Comparison of ENCODE assay signal across 9 cellular contexts in genomic region chr5:64165160-64165499, GRCh38. TPM values are rescaled to one million over a fixed set of nuclear protein-coding genes. Genes with fewer than 3 reads are reported as not detected.
A peak's percentile ranks its signal among the peaks of the same experiment; 100 is the strongest.
DNase-seq lines count a peak whose midpoint lies in the region; ATAC-seq, FAIRE-seq and TF ChIP-seq lines count a peak whose summit lies in the region.
"Had no signal": no experiment of that assay in that cellular context is flagged by ENCODE, and none has a peak within 500 bp of the region (broad histone marks: within the 10 kb centered on the region; RNA-seq: fewer than 3 reads in every experiment).

No MANE protein-coding gene starts in this region.

- CTCF ChIA-PET in CD8-positive, alpha-beta memory T cell (lab: Charles Lee): no interaction called here

- 10 to 32% (median 19%) methylated on average over 11 of the region's 11 CpGs for WGBS in small intestine, 3 donors

- TF ChIP-seq CTCF in cardiac muscle cell (IDR thresholded peaks at IDR 0.05; ENCODE audit: low read depth, low read length) (no peak), type B pancreatic cell (conservative IDR thresholded peaks at IDR 0.05) (no peak)

- peaks cover 11% of the 10 kb centered on the region for H3K4me1 ChIP-seq in cardiac muscle cell (ENCODE audit: low read depth)
- H3K4me1 ChIP-seq in duodenal mucosa (ENCODE audit: control insufficient read depth in 1 of 2, insufficient read depth in 2 of 2, low read length in 2 of 2): peaks cover 3 to 7% of the 10 kb centered on the region in 2 donors
- H3K4me1 ChIP-seq in mucosa of rectum (ENCODE audit: control insufficient read depth in 2 of 2, insufficient read depth in 2 of 2, low read length in 2 of 2): peaks cover 0 to 4% of the 10 kb centered on the region in 2 donors
- no peaks in the 10 kb centered on the region for H3K4me1 ChIP-seq in small intestine (ENCODE audit: control insufficient read depth in 2 of 2, insufficient read depth in 1 of 2, low read depth in 1 of 2, low read length in 1 of 2)
- no peaks in the 10 kb centered on the region for H3K4me1 ChIP-seq in CD8-positive, alpha-beta memory T cell (ENCODE audit: insufficient read depth, low read length)

- peaks cover 5% of the 10 kb centered on the region for H3K4me1 Mint-ChIP-seq in type B pancreatic cell (ENCODE audit: unreplicated experiment)
- H3K4me1 Mint-ChIP-seq in CD8-positive, alpha-beta memory T cell: peaks cover 2 to 4% (median 4%) of the 10 kb centered on the region in 3 donors

- intact Hi-C loops in Right ventricle myocardium inferior (cut with DNase I): no loop called here

- no peaks in the 10 kb centered on the region for H3K9me3 Mint-ChIP-seq in type B pancreatic cell
- peaks cover 0 to 4% (median 0%) of the 10 kb centered on the region in 5 donors for H3K9me3 Mint-ChIP-seq in CD8-positive, alpha-beta memory T cell

- DNase-seq in cardiac muscle cell (ENCODE audit: low read depth in 1 of 2, low spot score in 1 of 2) (no peak), Right ventricle myocardium inferior (ENCODE audit: missing footprints) (no peak), type B pancreatic cell (ENCODE audit: extremely low spot score, unreplicated experiment) (no peak), small intestine (no peak), GDM1 (lab: John Stamatoyannopoulos, UW) (no peak)
- DNase-seq in CD8-positive, alpha-beta memory T cell: no peak

- H3K27me3 Mint-ChIP-seq in type B pancreatic cell: peaks cover 41% of the 10 kb centered on the region
- peaks cover 25% of the 10 kb centered on the region in 2 donors for H3K27me3 Mint-ChIP-seq in CD8-positive, alpha-beta memory T cell

- H3K9me3 ChIP-seq in cardiac muscle cell (ENCODE audit: low read depth): no peaks in the 10 kb centered on the region
- no peaks in the 10 kb centered on the region for H3K9me3 ChIP-seq in duodenal mucosa (ENCODE audit: control insufficient read depth in 1 of 2, low read length in 2 of 2)
- H3K9me3 ChIP-seq in mucosa of rectum (ENCODE audit: control insufficient read depth in 2 of 2, low read length in 2 of 2): no peaks in the 10 kb centered on the region
- H3K9me3 ChIP-seq in small intestine (ENCODE audit: control insufficient read depth, low read depth): no peaks in the 10 kb centered on the region
- H3K9me3 ChIP-seq in CD8-positive, alpha-beta memory T cell (ENCODE audit: low read length): no peaks in the 10 kb centered on the region

- H3K4me3 ChIP-seq in cardiac muscle cell (peak overlapping the region; percentile 50), duodenal mucosa (ENCODE audit: low read depth in 1 of 2, low read length in 2 of 2) (peak overlapping the region; percentile 63 to 80), mucosa of rectum (ENCODE audit: low read length in 2 of 2) (peak overlapping the region; percentile 53 to 68), small intestine (ENCODE audit: low read depth in 1 of 2, low read length in 2 of 2) (peak overlapping the region in 1 of 2 donors; percentile 62)
- no peak overlapping the region for H3K4me3 ChIP-seq in CD8-positive, alpha-beta memory T cell (ENCODE audit: low read length)

- H3K27me3 ChIP-seq in cardiac muscle cell (peaks cover 20% of the 10 kb centered on the region), duodenal mucosa (ENCODE audit: control insufficient read depth in 1 of 2, insufficient read depth in 2 of 2, low read length in 2 of 2) (peaks cover 0 to 16% of the 10 kb centered on the region in 2 donors), mucosa of rectum (ENCODE audit: control insufficient read depth in 2 of 2, insufficient read depth in 2 of 2, low read length in 2 of 2) (peaks cover 7 to 18% of the 10 kb centered on the region in 2 donors), small intestine (ENCODE audit: control insufficient read depth in 2 of 2, insufficient read depth in 2 of 2, low read length in 2 of 2) (peaks cover 0 to 11% of the 10 kb centered on the region in 2 donors)
- H3K27me3 ChIP-seq in CD8-positive, alpha-beta memory T cell (ENCODE audit: insufficient read depth, low read length, poor library complexity, severe bottlenecking): peaks cover 5% of the 10 kb centered on the region

- POLR2A ChIA-PET in CD8-positive, alpha-beta memory T cell (lab: Charles Lee): no interaction called here

- H3K36me3 ChIP-seq in cardiac muscle cell (no peaks in the 10 kb centered on the region), duodenal mucosa (ENCODE audit: control insufficient read depth in 1 of 2, insufficient read depth in 2 of 2, low read length in 2 of 2) (no peaks in the 10 kb centered on the region), mucosa of rectum (ENCODE audit: control insufficient read depth in 2 of 2, insufficient read depth in 2 of 2, low read length in 2 of 2) (no peaks in the 10 kb centered on the region), small intestine (ENCODE audit: control insufficient read depth in 2 of 2, insufficient read depth in 2 of 2, low read length in 2 of 2) (no peaks in the 10 kb centered on the region)
- no peaks in the 10 kb centered on the region for H3K36me3 ChIP-seq in CD8-positive, alpha-beta memory T cell (ENCODE audit: insufficient read depth, low read length)

- H3K27ac ChIP-seq in cardiac muscle cell: no peak overlapping the region
- H3K27ac ChIP-seq in duodenal mucosa (ENCODE audit: low read depth, low read length): no peak overlapping the region
- H3K27ac ChIP-seq in mucosa of rectum (ENCODE audit: low read depth in 2 of 2, low read length in 2 of 2): no peak overlapping the region
- H3K27ac ChIP-seq in small intestine (ENCODE audit: low read depth in 1 of 2, low read length in 1 of 2): peak overlapping the region in 1 of 2 donors; percentile 5
- H3K27ac ChIP-seq in CD8-positive, alpha-beta memory T cell (ENCODE audit: low read depth, low read length): no peak overlapping the region

- no peak for ATAC-seq in Right ventricle myocardium inferior

- H3K9ac ChIP-seq in duodenal mucosa (ENCODE audit: low read depth in 1 of 2, low read length in 2 of 2) (peak overlapping the region; percentile 20 to 64), mucosa of rectum (ENCODE audit: low read depth in 1 of 2, low read length in 2 of 2) (peak overlapping the region in 1 of 2 donors; percentile 62)

- no peaks in the 10 kb centered on the region for H3K36me3 Mint-ChIP-seq in type B pancreatic cell
- H3K36me3 Mint-ChIP-seq in CD8-positive, alpha-beta memory T cell: no peaks in the 10 kb centered on the region

- peak overlapping the region; percentile 81 for H3K27ac Mint-ChIP-seq in type B pancreatic cell
- no peak overlapping the region for H3K27ac Mint-ChIP-seq in CD8-positive, alpha-beta memory T cell

- no peak for FAIRE-seq in small intestine (lab: Jason Lieb, UNC)

- H3K4me3 Mint-ChIP-seq in type B pancreatic cell: peak overlapping the region; percentile 91
- peak overlapping the region in 2 of 7 donors; percentile 39 to 55 for H3K4me3 Mint-ChIP-seq in CD8-positive, alpha-beta memory T cell

RNA-seq across cellular contexts. Expression of gene RNF180, which starts 0.5 kb away (rescaled TPM):
- total RNA-seq in cardiac muscle cell (9.1 and 9.7 TPM in 2 replicates), Right ventricle myocardium inferior (11.0 TPM), type B pancreatic cell (ENCODE audit: low replicate concordance) (3.9 and 4.0 TPM in 2 replicates)
- polyA plus RNA-seq in cardiac muscle cell (3.1 and 8.0 TPM in 2 replicates), small intestine (1 to 10 TPM in 1 of 3 donors, under 1 TPM in 2; 0.27 to 1.2 (median 0.67) TPM)
- not detected for total RNA-seq in CD8-positive, alpha-beta memory T cell
- polyA plus RNA-seq in CD8-positive, alpha-beta memory T cell: not detected
- total RNA-seq: T-helper 2 cell treated with Interferon-gamma antibody and Interleukin-4, amounts not matched to agents 100 ng/mL and 5 ng/mL, for 36 hours had no signal
